ENCODE assay signal across 9 cellular contexts in the genomic region with DNA sequence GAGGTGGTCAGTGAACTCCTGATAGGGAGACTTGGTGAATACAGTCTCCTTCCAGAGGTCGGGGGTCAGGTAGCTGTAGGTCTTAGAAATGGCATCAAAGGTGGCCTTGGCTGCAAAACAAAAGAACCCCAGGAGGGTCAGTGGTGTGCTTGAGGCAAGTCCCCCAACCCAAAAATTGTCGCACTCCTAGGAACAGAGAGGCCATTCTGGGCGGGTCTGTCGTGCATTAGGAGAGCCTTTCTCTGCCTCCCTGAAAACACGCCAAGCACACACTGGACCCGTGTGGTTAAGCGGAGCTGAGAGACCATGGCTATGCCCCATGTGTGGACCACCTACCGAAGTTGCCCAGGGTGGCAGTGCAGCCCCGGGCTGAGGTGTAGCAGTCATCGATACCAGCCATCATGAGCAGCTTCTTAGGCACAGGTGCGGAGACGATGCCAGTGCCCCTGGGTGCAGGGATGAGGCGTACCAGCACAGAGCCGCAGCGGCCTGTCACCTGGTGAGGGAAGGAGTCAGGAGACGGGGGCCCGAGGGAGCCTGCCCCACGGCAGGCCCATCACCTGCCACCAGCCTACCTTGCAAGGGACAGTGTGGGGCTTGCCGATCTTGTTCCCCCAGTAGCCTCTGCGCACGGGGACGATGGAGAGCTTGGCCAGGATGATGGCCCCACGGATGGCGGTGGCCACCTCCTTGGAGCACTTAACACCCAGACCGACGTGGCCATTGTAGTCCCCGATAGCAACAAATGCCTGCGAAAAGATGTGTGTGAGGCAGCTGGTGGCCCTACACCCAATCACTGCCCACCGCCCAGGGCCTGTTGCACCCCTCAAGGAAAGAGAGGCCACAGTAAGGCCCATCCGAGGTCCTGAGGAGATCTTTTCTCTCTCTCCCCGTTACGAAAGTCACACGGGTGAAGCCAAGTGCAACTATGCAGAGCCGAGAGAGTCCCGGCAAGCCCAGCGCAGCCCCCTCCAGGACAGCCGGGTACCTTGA. TPM values are rescaled to one million over a fixed set of nuclear protein-coding genes. Genes with fewer than 3 reads are reported as not detected.
DNase-seq lines count a peak whose midpoint lies in the region; TF ChIP-seq lines count a peak whose summit lies in the region.
"Not testable (repeated sequence)": the region's sequence is repeated elsewhere in the genome, so short reads cannot be mapped to it uniquely, and the experiment has no call there.
"Had no signal": no experiment of that assay in that cellular context is flagged by ENCODE, and none has a peak within 500 bp of the region (broad histone marks: within the 10 kb centered on the region; RNA-seq: fewer than 3 reads in every experiment).

No MANE protein-coding gene starts in this region.

- not testable (repeated sequence) for H3K27me3 ChIP-seq in Caco-2 (replicated peaks; ENCODE audit: control insufficient read depth, insufficient read depth, low read length); breast epithelium; skeletal muscle satellite cell (ENCODE audit: control insufficient read depth, insufficient read depth, low read length)

- H3K27ac Mint-ChIP-seq in Caco-2 (ENCODE audit: unreplicated experiment) = peak overlapping the region; percentile 96
- H3K27ac Mint-ChIP-seq in activated CD4-positive, alpha-beta T cell treated with anti-CD3 and anti-CD28 coated beads, Interleukin-2, amount 10 ng/mL, durations not matched to agents 7 days and 5 days = peak overlapping the region; percentile 96

- H3K4me3 Mint-ChIP-seq in Caco-2 (ENCODE audit: unreplicated experiment) = peak overlapping the region; percentile 76
- H3K4me3 Mint-ChIP-seq in activated CD4-positive, alpha-beta T cell treated with anti-CD3 and anti-CD28 coated beads, Interleukin-2, amount 10 ng/mL, durations not matched to agents 7 days and 5 days = peak overlapping the region; percentile 81

- H3K9me3 Mint-ChIP-seq in Caco-2 (ENCODE audit: unreplicated experiment); activated CD4-positive, alpha-beta T cell treated with anti-CD3 and anti-CD28 coated beads, Interleukin-2, amount 10 ng/mL, durations not matched to agents 7 days and 5 days: not testable (repeated sequence)

- H3K27ac ChIP-seq in breast epithelium = peak overlapping the region in 1 of 2 donors; percentile 17

- not testable (repeated sequence) for H3K27me3 Mint-ChIP-seq in Caco-2 (ENCODE audit: insufficient read depth, unreplicated experiment); activated CD4-positive, alpha-beta T cell treated with anti-CD3 and anti-CD28 coated beads, Interleukin-2, amount 10 ng/mL, durations not matched to agents 7 days and 5 days

- peaks cover 17% of the 10 kb centered on the region for H3K4me1 ChIP-seq in Caco-2
- peaks cover 5 to 16% of the 10 kb centered on the region in 2 donors for H3K4me1 ChIP-seq in breast epithelium
- H3K4me1 ChIP-seq in skeletal muscle satellite cell (ENCODE audit: control insufficient read depth, insufficient read depth, low read length) = peaks cover 30% of the 10 kb centered on the region

- H3K36me3 Mint-ChIP-seq in Caco-2 (ENCODE audit: insufficient read depth, unreplicated experiment) = peaks cover 69% of the 10 kb centered on the region
- peaks cover 40% of the 10 kb centered on the region for H3K36me3 Mint-ChIP-seq in activated CD4-positive, alpha-beta T cell treated with anti-CD3 and anti-CD28 coated beads, Interleukin-2, amount 10 ng/mL, durations not matched to agents 7 days and 5 days (ENCODE audit: low read depth)

- not testable (repeated sequence) for DNase-seq in Caco-2; LNCaP clone FGC (ENCODE audit: low read depth); activated CD4-positive, alpha-beta T cell treated with anti-CD3 and anti-CD28 coated beads, Interleukin-2, amount 10 ng/mL, durations not matched to agents 7 days and 5 days; breast epithelium (ENCODE audit: low spot score in 2 of 2)

- H3K36me3 ChIP-seq in Caco-2 (ENCODE audit: control insufficient read depth, insufficient read depth, low read length); breast epithelium: not testable (repeated sequence)
- H3K36me3 ChIP-seq in skeletal muscle satellite cell (ENCODE audit: insufficient read depth, low read length) = peaks cover 35% of the 10 kb centered on the region

- CTCF ChIA-PET in Caco-2 (lab: Charles Lee); activated CD4-positive, alpha-beta T cell treated with anti-CD3 and anti-CD28 coated beads, Interleukin-2, amount 10 ng/mL, durations not matched to agents 7 days and 5 days (lab: Charles Lee): not testable (repeated sequence)

- H3K9me3 ChIP-seq in Caco-2; breast epithelium; iPS-18c (ENCODE audit: control insufficient read depth, insufficient read depth, low read length); skeletal muscle satellite cell (replicated peaks; ENCODE audit: low read length): not testable (repeated sequence)

- H3K4me1 Mint-ChIP-seq in Caco-2 (ENCODE audit: low read depth, unreplicated experiment) = peaks cover 22% of the 10 kb centered on the region
- H3K4me1 Mint-ChIP-seq in activated CD4-positive, alpha-beta T cell treated with anti-CD3 and anti-CD28 coated beads, Interleukin-2, amount 10 ng/mL, durations not matched to agents 7 days and 5 days = peaks cover 49% of the 10 kb centered on the region

- not testable (repeated sequence) for TF ChIP-seq CTCF in Caco-2 (IDR thresholded peaks at IDR 0.05; ENCODE audit: insufficient read depth in 1 of 2, low read depth in 1 of 2, low read length in 1 of 2, severe bottlenecking in 1 of 2, unreplicated experiment in 1 of 2); LNCaP clone FGC (IDR thresholded peaks at IDR 0.05; ENCODE audit: control insufficient read depth, extremely low read depth, insufficient read depth); breast epithelium (IDR thresholded peaks at IDR 0.05)

- not testable (repeated sequence) for TF ChIP-seq POLR2A in breast epithelium (IDR thresholded peaks at IDR 0.05)

- peak overlapping the region; percentile 97 for H3K9ac ChIP-seq in skeletal muscle satellite cell (ENCODE audit: low read depth, low read length)

- H3K4me2 ChIP-seq in skeletal muscle satellite cell (ENCODE audit: low read length) = peak overlapping the region; percentile 87

- H3K4me3 ChIP-seq in Caco-2 (ENCODE audit: low read depth, low read length) = peak overlapping the region; percentile 83; the same call in 1 of the 2 replicates
- H3K4me3 ChIP-seq in LNCaP clone FGC (ENCODE audit: low read depth, low read length) = peak overlapping the region; percentile 96
- H3K4me3 ChIP-seq in breast epithelium = peak overlapping the region in 2 of 3 donors; percentile 94 to 95
- H3K4me3 ChIP-seq in iPS-18c (ENCODE audit: insufficient read depth, low read depth, low read length) = peak overlapping the region; percentile 87
- H3K4me3 ChIP-seq in skeletal muscle satellite cell (ENCODE audit: low read length) = peak overlapping the region; percentile 82

- intact Hi-C loops in Caco-2 (cut with micrococcal nuclease; ENCODE audit: unreplicated experiment); breast epithelium (cut with DNase I; ENCODE audit: low total_unique reads): not testable (repeated sequence)

- BruUV-seq in Caco-2 (replicated peaks; lab: Mats Ljungman, UMichigan) = TSS peak; percentile 71

- POLR2A ChIA-PET in Caco-2 (lab: Charles Lee); activated CD4-positive, alpha-beta T cell treated with anti-CD3 and anti-CD28 coated beads, Interleukin-2, amount 10 ng/mL, durations not matched to agents 7 days and 5 days (lab: Charles Lee): not testable (repeated sequence)

RNA-seq across cellular contexts. Expression of gene RPS2, which starts 2.2 kb away (rescaled TPM):
- total RNA-seq in Caco-2 (2022) (2,961 and 3,006 TPM in 2 replicates), breast epithelium (1,000 to 10,000 TPM; 1,340 to 2,607 (median 1,661) TPM)
- 1,000 to 10,000 TPM; 2,564 to 2,882 TPM for total RNA-seq in activated CD4-positive, alpha-beta T cell treated with anti-CD3 and anti-CD28 coated beads, Interleukin-2, amount 10 ng/mL, durations not matched to agents 7 days and 5 days
- total RNA-seq in skeletal muscle satellite cell (2012; rRNA removed) = 2,562 and 3,486 TPM in 2 replicates

RNA-seq across cellular contexts. Expression of gene NDUFB10, which starts 3.1 kb away (rescaled TPM):
- total RNA-seq in Caco-2 (2022) = 128 and 132 TPM in 2 replicates
- 100 to 1,000 TPM; 103 to 125 TPM for total RNA-seq in activated CD4-positive, alpha-beta T cell treated with anti-CD3 and anti-CD28 coated beads, Interleukin-2, amount 10 ng/mL, durations not matched to agents 7 days and 5 days
- 100 to 1,000 TPM; 114 to 233 (median 144) TPM for total RNA-seq in breast epithelium
- total RNA-seq in skeletal muscle satellite cell (2012; rRNA removed) = 137 and 182 TPM in 2 replicates

RNA-seq across cellular contexts. Expression of gene RNF151, which starts 4.2 kb away (rescaled TPM):
- total RNA-seq in Caco-2 (2022) (not detected in 2 replicates), breast epithelium (under 1 TPM in 1 of 3 donors, not detected in 2; 0.98 TPM)
- total RNA-seq in activated CD4-positive, alpha-beta T cell treated with anti-CD3 and anti-CD28 coated beads, Interleukin-2, amount 10 ng/mL, durations not matched to agents 7 days and 5 days = not detected
- total RNA-seq in skeletal muscle satellite cell (2012; rRNA removed) = not detected in 2 replicates
- total RNA-seq: cerebellum, sciatic nerve had no signal

RNA-seq across cellular contexts. Expression of gene RPL3L, which starts 8.0 kb away (rescaled TPM):
- not detected in 2 replicates for total RNA-seq in Caco-2 (2022)
- total RNA-seq in activated CD4-positive, alpha-beta T cell treated with anti-CD3 and anti-CD28 coated beads, Interleukin-2, amount 10 ng/mL, durations not matched to agents 7 days and 5 days = not detected
- not detected for total RNA-seq in breast epithelium
- total RNA-seq in skeletal muscle satellite cell (2012; rRNA removed) = 0.22 TPM in 1 of 2 replicates, not detected in the other
- total RNA-seq: sciatic nerve; T-helper 2 cell treated with Interferon-gamma antibody and Interleukin-4, amounts not matched to agents 100 ng/mL and 5 ng/mL, for 36 hours had no signal

RNA-seq across cellular contexts. Expression of gene TBL3, which starts 9.4 kb away (rescaled TPM):
- total RNA-seq in Caco-2 (2022) (34.7 and 36.6 TPM in 2 replicates), breast epithelium (10 to 100 TPM; 32.9 to 42.3 (median 33.1) TPM)
- total RNA-seq in activated CD4-positive, alpha-beta T cell treated with anti-CD3 and anti-CD28 coated beads, Interleukin-2, amount 10 ng/mL, durations not matched to agents 7 days and 5 days = 10 to 100 TPM; 26.1 to 27.0 TPM
- total RNA-seq in skeletal muscle satellite cell (2012; rRNA removed) = 45.9 and 58.6 TPM in 2 replicates
